In the genomic region with DNA sequence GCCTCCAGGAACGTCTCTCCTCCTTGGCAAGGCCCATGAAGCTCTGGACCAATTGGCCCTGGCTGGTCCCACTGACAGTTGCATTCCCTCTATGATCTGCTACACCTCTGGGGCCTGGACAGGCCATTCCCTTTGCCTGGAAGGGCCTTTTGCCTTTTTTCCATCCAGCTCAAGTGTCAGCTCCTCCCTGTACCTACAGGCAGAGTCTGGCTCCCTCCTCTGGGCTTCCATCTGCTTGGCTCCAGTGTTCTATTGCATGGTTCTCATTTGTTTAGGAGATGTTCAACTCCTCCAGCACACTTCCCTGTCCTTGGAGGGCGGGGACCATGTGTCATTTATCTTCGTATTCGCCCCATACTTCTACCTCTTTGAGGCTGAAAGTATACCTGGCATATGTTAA, we compare ENCODE assay signal across 18 cellular contexts.
DNase-seq lines count a peak whose midpoint lies in the region; ATAC-seq and TF ChIP-seq lines count a peak whose summit lies in the region.
"Had no signal": no experiment of that assay in that cellular context is flagged by ENCODE, and none has a peak within 500 bp of the region (broad histone marks: within the 10 kb centered on the region; RNA-seq: fewer than 3 reads in every experiment).

No MANE protein-coding gene starts in this region.

- no peak for TF ChIP-seq EP300 in suprapubic skin (IDR thresholded peaks at IDR 0.05)

- H3K27ac Mint-ChIP-seq in T-helper 17 cell: no peak overlapping the region
- H3K27ac Mint-ChIP-seq: T-helper 2 cell treated with Interferon-gamma antibody and Interleukin-4, amounts not matched to agents 5 μg/mL and 100 μg/mL, for 36 hours had no signal

- TF ChIP-seq CTCF in WERI-Rb-1 (IDR thresholded peaks at IDR 0.05; ENCODE audit: low read depth, low read length): 0 out of 2 replicates have a peak, but pooled peaks have one; percentile 22
- no peak for TF ChIP-seq CTCF in suprapubic skin (IDR thresholded peaks at IDR 0.05)

- peaks cover 3% of the 10 kb centered on the region for H3K36me3 Mint-ChIP-seq in T-helper 17 cell (ENCODE audit: low read depth)
- H3K36me3 Mint-ChIP-seq in activated T-cell treated with anti-CD3 and anti-CD28 coated beads, Interleukin-2, amount 50 U/mL, for 4 hours (ENCODE audit: insufficient read depth): peaks cover 28% of the 10 kb centered on the region

- peaks cover 0 to 82% (median 61%) of the 10 kb centered on the region in 10 experiments; a peak in 16 of 20 replicates for H3K4me1 ChIP-seq in BLaER1 treated with 17β-estradiol and CSF1 and Interleukin-3, amounts not matched to agents 10 nM and 100 nM
- H3K4me1 ChIP-seq in suprapubic skin: peaks cover 11% of the 10 kb centered on the region

- H3K9me3 Mint-ChIP-seq in activated T-cell treated with anti-CD3 and anti-CD28 coated beads, Interleukin-2, amount 50 U/mL, for 4 hours: no peaks in the 10 kb centered on the region

- peaks cover 0 to 95% (median 75%) of the 10 kb centered on the region in 11 experiments; a peak in 13 of 22 replicates for H4K20me1 ChIP-seq in BLaER1 treated with 17β-estradiol and CSF1 and Interleukin-3, amounts not matched to agents 10 nM and 100 nM

- intact Hi-C loops in left colon (cut with DNase I, micrococcal nuclease): no loop called here

- 79% methylated on average over 4 of the region's 4 CpGs for WGBS in suprapubic skin

- peaks cover 14% of the 10 kb centered on the region for H3K4me1 Mint-ChIP-seq in T-helper 17 cell
- peaks cover 5% of the 10 kb centered on the region for H3K4me1 Mint-ChIP-seq in activated T-cell treated with anti-CD3 and anti-CD28 coated beads, Interleukin-2, amount 50 U/mL, for 4 hours (ENCODE audit: low read depth)

- TF ChIP-seq POLR2A in suprapubic skin (IDR thresholded peaks at IDR 0.05): no peak

- H3K4me3 ChIP-seq in BLaER1 treated with 17β-estradiol and CSF1 and Interleukin-3, amounts not matched to agents 10 nM and 100 nM: no peak overlapping the region
- H3K4me3 ChIP-seq in WERI-Rb-1 (ENCODE audit: low read depth, low read length): no peak overlapping the region
- no peak overlapping the region for H3K4me3 ChIP-seq in suprapubic skin
- H3K4me3 ChIP-seq: left lung had no signal

- DNase-seq in HCEC 1CT: peak; percentile 9
- no peak for DNase-seq in WERI-Rb-1
- DNase-seq in left colon: peak in 1 of 2 donors; percentile 22
- no peak for DNase-seq in T-helper 17 cell
- DNase-seq in activated T-cell treated with anti-CD3 and anti-CD28 coated beads, Interleukin-2, amount 50 U/mL, for 4 hours: no peak
- no peak for DNase-seq in suprapubic skin (ENCODE audit: low spot score in 2 of 2)
- DNase-seq: activated CD4-positive, alpha-beta T cell treated with anti-CD3 and anti-CD28 coated beads for 1 hour; activated effector memory CD4-positive, alpha-beta T cell treated with Interleukin-2 at 50 U/mL for 16 hours; amygdala; foreskin melanocyte; GDM1; KBM-7; left lung; SIG-M5; stimulated activated CD4-positive, alpha-beta T cell treated with anti-CD3 and anti-CD28 coated beads, Interleukin-4, amount 100 ng/mL, for 1 hour had no signal

- peaks cover 6 to 100% (median 83%) of the 10 kb centered on the region in 11 experiments; a peak in 21 of 22 replicates for H3K36me3 ChIP-seq in BLaER1 treated with 17β-estradiol and CSF1 and Interleukin-3, amounts not matched to agents 10 nM and 100 nM
- H3K36me3 ChIP-seq in WERI-Rb-1: no peaks in the 10 kb centered on the region
- H3K36me3 ChIP-seq in suprapubic skin: peaks cover 4% of the 10 kb centered on the region
- H3K36me3 ChIP-seq: left lung had no signal

- no peak overlapping the region for H3K4me3 Mint-ChIP-seq in T-helper 17 cell
- no peak overlapping the region for H3K4me3 Mint-ChIP-seq in activated T-cell treated with anti-CD3 and anti-CD28 coated beads, Interleukin-2, amount 50 U/mL, for 4 hours
- H3K4me3 Mint-ChIP-seq: T-helper 2 cell treated with Interferon-gamma antibody and Interleukin-4, amounts not matched to agents 5 μg/mL and 100 μg/mL, for 36 hours had no signal

- peak overlapping the region in 7 of 11 experiments; percentile 3 to 57 (median 42); a peak in 11 of 22 replicates for H3K4me2 ChIP-seq in BLaER1 treated with 17β-estradiol and CSF1 and Interleukin-3, amounts not matched to agents 10 nM and 100 nM

- H3K9me3 ChIP-seq in BLaER1 treated with 17β-estradiol and CSF1 and Interleukin-3, amounts not matched to agents 10 nM and 100 nM (replicated peaks in 1 of 11): peaks cover 22 to 50% (median 36%) of the 10 kb centered on the region in 11 experiments
- no peaks in the 10 kb centered on the region for H3K9me3 ChIP-seq in WERI-Rb-1 (ENCODE audit: severe bottlenecking)
- H3K9me3 ChIP-seq in T-helper 17 cell (ENCODE audit: control insufficient read depth, low read length, poor library complexity, severe bottlenecking): no peaks in the 10 kb centered on the region
- H3K9me3 ChIP-seq in suprapubic skin: no peaks in the 10 kb centered on the region
- H3K9me3 ChIP-seq: left lung had no signal

- H3K27me3 Mint-ChIP-seq in T-helper 17 cell: no peaks in the 10 kb centered on the region
- H3K27me3 Mint-ChIP-seq in activated T-cell treated with anti-CD3 and anti-CD28 coated beads, Interleukin-2, amount 50 U/mL, for 4 hours (ENCODE audit: low read depth): no peaks in the 10 kb centered on the region

- no peaks in the 10 kb centered on the region for H3K27me3 ChIP-seq in BLaER1 treated with 17β-estradiol and CSF1 and Interleukin-3, amounts not matched to agents 10 nM and 100 nM
- H3K27me3 ChIP-seq in WERI-Rb-1 (ENCODE audit: insufficient read depth, low read depth, severe bottlenecking): no peaks in the 10 kb centered on the region
- no peaks in the 10 kb centered on the region for H3K27me3 ChIP-seq in suprapubic skin
- H3K27me3 ChIP-seq: left lung had no signal

- peak; percentile 88 for ATAC-seq in left colon
- no peak for ATAC-seq in T-helper 17 cell
- ATAC-seq in activated T-cell treated with anti-CD3 and anti-CD28 coated beads, Interleukin-2, amount 50 U/mL, for 4 hours: no peak
- ATAC-seq: left lung had no signal

- no peak overlapping the region for H3K27ac ChIP-seq in BLaER1 treated with 17β-estradiol and CSF1 and Interleukin-3, amounts not matched to agents 10 nM and 100 nM
- no peak overlapping the region for H3K27ac ChIP-seq in WERI-Rb-1
- no peak overlapping the region for H3K27ac ChIP-seq in suprapubic skin
- H3K27ac ChIP-seq: HL-60, left lung had no signal

- no peak overlapping the region for H3K9ac ChIP-seq in BLaER1 treated with 17β-estradiol and CSF1 and Interleukin-3, amounts not matched to agents 10 nM and 100 nM
